9 cellular contexts compared by ENCODE assay signal in genomic region chr1:18097206-18097605, GRCh38. TPM values are rescaled to one million over a fixed set of nuclear protein-coding genes. Genes with fewer than 3 reads are reported as not detected.
"Had no signal": no experiment of that assay in that cellular context is flagged by ENCODE, and none has a peak within 500 bp of the region (broad histone marks: within the 10 kb centered on the region; RNA-seq: fewer than 3 reads in every experiment).

No MANE protein-coding gene starts in this region.

- ATAC-seq: GM12878 had no signal

- FAIRE-seq: G401.6, GM12878, GM12891, GM12892, GM18507, GM19239 had no signal

- H3K4me3 ChIP-seq: GM12878 had no signal

- DNase-seq: GDM1, GF-D8 had no signal

RNA-seq across cellular contexts. Expression of gene IGSF21, which starts 10.4 kb away (rescaled TPM):
- total RNA-seq: G401, GM12878 had no signal
